ENCODE assay signal across 9 cellular contexts in the genomic region with DNA sequence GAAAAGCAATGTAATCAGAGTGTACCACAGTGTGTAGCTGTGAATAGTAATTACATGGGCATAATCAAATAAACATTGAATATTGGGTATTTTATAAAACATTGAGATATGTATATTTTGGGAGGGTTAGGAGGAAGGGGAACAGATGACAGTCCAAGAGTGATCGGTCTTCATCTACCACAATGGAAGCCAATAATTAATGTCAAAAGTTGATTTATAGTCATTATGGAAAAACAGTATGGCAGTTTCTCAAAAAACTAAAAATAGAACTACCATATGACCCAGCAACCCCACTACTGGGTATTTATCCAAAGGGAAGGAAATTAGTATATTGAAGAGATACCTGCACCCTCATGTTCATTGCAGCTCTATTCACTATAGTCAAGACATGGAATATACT. TPM values are rescaled to one million over a fixed set of nuclear protein-coding genes. Genes with fewer than 3 reads are reported as not detected.
"Had no signal": no experiment of that assay in that cellular context is flagged by ENCODE, and none has a peak within 500 bp of the region (broad histone marks: within the 10 kb centered on the region; RNA-seq: fewer than 3 reads in every experiment).

No MANE protein-coding gene starts in this region.

- H3K4me3 ChIP-seq: GM12878 had no signal

- FAIRE-seq: G401.6, GM12878, GM12891, GM12892, GM18507, GM19239 had no signal

- DNase-seq: GDM1, GF-D8 had no signal

- ATAC-seq: GM12878 had no signal

RNA-seq across cellular contexts. Expression of a gene that starts 44.8 kb away (rescaled TPM):
- total RNA-seq: G401, GM12878 had no signal
